In genomic region chr1:71093938-71094337, GRCh38 we compare ENCODE assay signal across 9 cellular contexts.
DNase-seq lines count a peak whose midpoint lies in the region; ATAC-seq and TF ChIP-seq lines count a peak whose summit lies in the region.
"Had no signal": no experiment of that assay in that cellular context is flagged by ENCODE, and none has a peak within 500 bp of the region (broad histone marks: within the 10 kb centered on the region; RNA-seq: fewer than 3 reads in every experiment).

No MANE protein-coding gene starts in this region.

- TF ChIP-seq CTCF in Loucy (conservative IDR thresholded peaks at IDR 0.05; ENCODE audit: low read length) (peak; percentile 54), astrocyte of the spinal cord (IDR thresholded peaks at IDR 0.05; ENCODE audit: low read depth, low read length) (peak; percentile 34)

- no peaks in the 10 kb centered on the region for H3F3A ChIP-seq in Loucy (ENCODE audit: low read depth)

- no peaks in the 10 kb centered on the region for H3K36me3 ChIP-seq in Loucy (ENCODE audit: insufficient read depth, low read length)

- no peaks in the 10 kb centered on the region for H3K9me3 ChIP-seq in Loucy (ENCODE audit: insufficient read depth, low read depth, low read length)

- no peak overlapping the region for H3K9ac ChIP-seq in Loucy (ENCODE audit: low read depth, low read length, poor library complexity, severe bottlenecking)

- H3K79me2 ChIP-seq in Loucy (ENCODE audit: insufficient read depth, low read length), result no peaks in the 10 kb centered on the region

- H3K9me2 ChIP-seq in Loucy (replicated peaks; ENCODE audit: low read depth, low read length), result no peaks in the 10 kb centered on the region

- no peak overlapping the region for H3K4me2 ChIP-seq in Loucy (ENCODE audit: low read depth, low read length, poor library complexity, severe bottlenecking)

- peak; percentile 30 for DNase-seq in EH (ENCODE audit: low read depth)
- peak; percentile 38 for DNase-seq in astrocyte of the spinal cord (ENCODE audit: low read depth, low spot score)
- peak; percentile 20 for DNase-seq in midbrain (lab: John Stamatoyannopoulos, UW)
- DNase-seq in effector CD8-positive, alpha-beta T cell (lab: John Stamatoyannopoulos, UW), result no peak

- no peak overlapping the region for H2AFZ ChIP-seq in Loucy (ENCODE audit: low read length)

- no peak for ATAC-seq in activated CD4-positive, CD25-positive, alpha-beta regulatory T cell treated with anti-CD3 and anti-CD28 coated beads, Interleukin-2, amount 50 U/mL, for 24 hours
- ATAC-seq in HG02970 (IDR thresholded peaks at IDR 0.05; ENCODE audit: low FRiP score, unreplicated experiment) (no peak), GM21447 (IDR thresholded peaks at IDR 0.05; ENCODE audit: unreplicated experiment) (no peak)
- ATAC-seq: activated naive CD4-positive, alpha-beta T cell treated with anti-CD3 and anti-CD28 coated beads, Interleukin-2, amount 50 U/mL, for 72 hours had no signal

- no peaks in the 10 kb centered on the region for H3K27me3 ChIP-seq in Loucy (ENCODE audit: insufficient read depth, low read length, poor library complexity, severe bottlenecking)

- in situ Hi-C loops in astrocyte of the spinal cord (cut with HindIII; ENCODE audit: low sequenced_read_pairs), result no loop called here

- H4K20me1 ChIP-seq in Loucy (ENCODE audit: insufficient read depth, low read length, poor library complexity, severe bottlenecking), result no peaks in the 10 kb centered on the region

- H3K4me3 ChIP-seq in Loucy (ENCODE audit: low read length, poor library complexity, severe bottlenecking) (no peak overlapping the region), astrocyte of the spinal cord (ENCODE audit: low read depth, low read length) (no peak overlapping the region)

- H3K4me1 ChIP-seq in Loucy (ENCODE audit: insufficient read depth, low read length, poor library complexity, severe bottlenecking), result no peaks in the 10 kb centered on the region
